9 cellular contexts compared by ENCODE assay signal in the genomic region with DNA sequence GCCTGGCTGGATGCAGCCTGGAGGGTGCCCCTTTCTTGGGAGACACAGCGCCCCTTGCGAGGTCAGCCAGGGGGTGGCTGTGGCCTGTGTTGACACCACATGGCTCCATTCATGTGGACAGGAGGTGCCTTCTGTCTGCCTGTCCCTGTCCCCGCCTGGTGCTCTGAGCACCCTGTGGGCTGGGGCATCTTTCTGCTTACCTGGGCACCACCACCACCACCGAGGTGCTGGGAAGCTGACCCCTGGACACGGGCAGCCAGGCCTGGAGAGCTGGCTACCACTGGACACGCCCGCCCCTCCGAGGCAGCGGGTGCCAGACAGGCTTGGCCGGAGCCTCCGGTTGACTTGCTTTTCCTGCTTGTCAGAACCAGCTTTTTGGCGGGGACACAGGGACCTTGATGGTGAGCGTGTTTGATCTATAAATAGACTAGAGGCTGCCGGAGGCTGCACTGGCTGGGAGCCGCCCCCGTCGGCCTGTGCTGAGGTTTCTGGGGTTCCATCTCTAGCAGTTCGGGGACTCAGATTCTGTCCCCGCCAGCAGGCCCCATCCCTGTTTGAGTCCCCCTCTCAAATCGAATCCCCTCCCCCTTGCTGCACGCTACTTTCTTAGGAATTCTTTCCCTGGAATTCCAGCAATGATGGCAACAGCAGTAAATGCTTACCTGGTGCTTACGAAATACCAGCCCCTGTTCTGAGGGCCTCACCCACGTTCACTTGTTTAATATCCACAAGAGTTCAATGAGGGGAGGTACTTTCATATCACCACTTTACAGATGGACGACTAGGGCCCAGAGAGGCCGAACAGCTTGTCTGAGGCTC.
DNase-seq lines count a peak whose midpoint lies in the region; ATAC-seq and TF ChIP-seq lines count a peak whose summit lies in the region.
"Had no signal": no experiment of that assay in that cellular context is flagged by ENCODE, and none has a peak within 500 bp of the region (broad histone marks: within the 10 kb centered on the region; RNA-seq: fewer than 3 reads in every experiment).

No MANE protein-coding gene starts in this region.

- peak overlapping the region; percentile 72 for H3K4me2 ChIP-seq in PC-9

- peak overlapping the region; percentile 45 for H3K27ac ChIP-seq in PC-9

- H3K9me2 ChIP-seq in PC-9 (ENCODE audit: insufficient read depth): no peaks in the 10 kb centered on the region

- peaks cover 60% of the 10 kb centered on the region for H3K4me1 Mint-ChIP-seq in nephron progenitor cell

- CTCF ChIA-PET in PC-9 (lab: Charles Lee): interaction anchor here (0.5 to 1.4 kb wide), 3 partner anchors 22 to 119 kb away, joined by 3 to 8 read pairs (median 4); no protein-coding TSS in a partner anchor

- TF ChIP-seq CTCF in PC-9 (conservative IDR thresholded peaks at IDR 0.05) (no peak), fibroblast of the aortic adventitia (IDR thresholded peaks at IDR 0.05; ENCODE audit: insufficient read depth, low read length) (no peak), nephron progenitor cell (IDR thresholded peaks at IDR 0.05) (no peak)

- H3K27me3 ChIP-seq in PC-9 (ENCODE audit: insufficient read depth, low read depth): no peaks in the 10 kb centered on the region

- peak overlapping the region; percentile 26; the same call in 1 of the 2 replicates for H3K4me3 ChIP-seq in PC-9
- no peak overlapping the region for H3K4me3 ChIP-seq in fibroblast of the aortic adventitia (ENCODE audit: low read depth, low read length)

- no peaks in the 10 kb centered on the region for H3K36me3 Mint-ChIP-seq in nephron progenitor cell (ENCODE audit: low read depth)

- peaks cover 26% of the 10 kb centered on the region for H3K4me1 ChIP-seq in PC-9 (replicated peaks; ENCODE audit: insufficient read depth)

- no peaks in the 10 kb centered on the region for H3K9me3 ChIP-seq in PC-9 (ENCODE audit: insufficient read depth, low read depth)

- intact Hi-C loops in PC-9 (cut with micrococcal nuclease; ENCODE audit: unreplicated experiment): loop anchor here (1.0 kb wide), 2 partner anchors 20 to 28 kb away; no protein-coding TSS in a partner anchor

- H3K4me3 Mint-ChIP-seq in nephron progenitor cell: no peak overlapping the region

- no TSS peak for BruUV-seq in PC-9 (replicated peaks; lab: Mats Ljungman, UMichigan)

- POLR2A ChIA-PET in PC-9 (lab: Charles Lee; ENCODE audit: unreplicated experiment): interaction anchor here (0.6 to 0.7 kb wide), 2 partner anchors 24 to 407 kb away, joined by 3 to 36 read pairs; no protein-coding TSS in a partner anchor

- H4K20me1 ChIP-seq in PC-9 (ENCODE audit: insufficient read depth): no peaks in the 10 kb centered on the region

- H3F3A ChIP-seq in PC-9 (ENCODE audit: insufficient read depth, low read depth): peaks cover 20% of the 10 kb centered on the region; the same call in 1 of the 2 replicates

- ATAC-seq in HG02642 (IDR thresholded peaks at IDR 0.05; ENCODE audit: poor library complexity, unreplicated experiment) (no peak), GM18868 (IDR thresholded peaks at IDR 0.05; ENCODE audit: unreplicated experiment) (no peak)

- DNase-seq in AG08395 (ENCODE audit: low spot score): peak; percentile 82
- peak; percentile 82 to 88 for DNase-seq in PC-9
- peak; percentile 65 for DNase-seq in fibroblast of the aortic adventitia (ENCODE audit: low read depth)
- peak in 34 of 56 donors; percentile 2 to 62 (median 23) for DNase-seq in nucleus accumbens (lab: John Stamatoyannopoulos, UW)
- DNase-seq in nephron progenitor cell: no peak
- no peak for DNase-seq in stimulated activated CD4-positive, alpha-beta T cell treated with anti-CD3 and anti-CD28 coated beads, Interleukin-1b, Interleukin-23, amount 100 ng/mL, for 48 hours
- DNase-seq: COR-L47 had no signal

- H3K27ac Mint-ChIP-seq in nephron progenitor cell: no peak overlapping the region

- H3K36me3 ChIP-seq in PC-9 (ENCODE audit: low read depth): no peaks in the 10 kb centered on the region

- H2AFZ ChIP-seq in PC-9: no peak overlapping the region

- no peaks in the 10 kb centered on the region for H3K79me2 ChIP-seq in PC-9 (ENCODE audit: low read depth)

- H3K9me3 Mint-ChIP-seq in nephron progenitor cell: no peaks in the 10 kb centered on the region

- peaks cover 63% of the 10 kb centered on the region for H3K27me3 Mint-ChIP-seq in nephron progenitor cell (ENCODE audit: low read depth, poor library complexity)

Comparison
In these comparisons a context has a peak if more than half of its experiments do, and no peak if none do; other contexts are left out.
1. DNase-seq: peak in AG08395 (single experiment), PC-9 (2 of 2), fibroblast of the aortic adventitia (single experiment) and nucleus accumbens (34 of 56); none in nephron progenitor cell (single experiment) and stimulated activated CD4-positive, alpha-beta T cell treated with anti-CD3 and anti-CD28 coated beads, Interleukin-1b, Interleukin-23, amount 100 ng/mL, for 48 hours (single experiment).